Comparison of ENCODE assay signal across 3 cellular contexts in genomic region chr12:96033549-96034389, GRCh38.
TF ChIP-seq lines count a peak whose summit lies in the region.

No MANE protein-coding gene starts in this region.

TF ChIP-seq in H1, 55 proteins besides CTCF, POLR2A, EP300 and RAD21 (continued from another document):
- TF ChIP-seq RBBP5 (IDR thresholded peaks at IDR 0.05; ENCODE audit: borderline replicate concordance, low read depth, low read length) (no peak), SUZ12 (IDR thresholded peaks at IDR 0.05; ENCODE audit: low read length) (no peak), NANOG (IDR thresholded peaks at IDR 0.05; ENCODE audit: insufficient read depth, low read depth, low read length, poor library complexity, severe bottlenecking) (no peak), E2F6 (IDR thresholded peaks at IDR 0.05) (no peak), CBX5 (IDR thresholded peaks at IDR 0.05; ENCODE audit: low read depth, low read length) (no peak), KDM4A (IDR thresholded peaks at IDR 0.05; ENCODE audit: low read depth, low read length, severe bottlenecking) (no peak), JUND (IDR thresholded peaks at IDR 0.05; ENCODE audit: low read length) (no peak), RXRA (IDR thresholded peaks at IDR 0.05; ENCODE audit: insufficient read depth, low read depth, low read length) (no peak), CBX8 (IDR thresholded peaks at IDR 0.05; ENCODE audit: borderline replicate concordance, low read depth, low read length) (no peak), CHD2 (IDR thresholded peaks at IDR 0.05; ENCODE audit: low read length) (no peak), TBP (IDR thresholded peaks at IDR 0.05; ENCODE audit: low read depth, low read length) (no peak), CREB1 (IDR thresholded peaks at IDR 0.05) (no peak)
TF ChIP-seq in H1: peak in this region for 0.

TF ChIP-seq in neural cell, 6 proteins besides CTCF, POLR2A, EP300 and RAD21 (continued from another document):
- TF ChIP-seq EZH2 (IDR thresholded peaks at IDR 0.05; ENCODE audit: borderline replicate concordance, insufficient read depth, low read length, poor library complexity, severe bottlenecking) (no peak), TAF1 (IDR thresholded peaks at IDR 0.05; ENCODE audit: low read depth) (no peak), REST (IDR thresholded peaks at IDR 0.05; ENCODE audit: borderline replicate concordance) (no peak), POLR2AphosphoS5 (IDR thresholded peaks at IDR 0.05) (no peak)
TF ChIP-seq in neural cell: peak in this region for 0.

TF ChIP-seq in HEK293T, 16 proteins besides CTCF, POLR2A, EP300 and RAD21 (continued from another document):
- TF ChIP-seq BHLHE40 (IDR thresholded peaks at IDR 0.05; ENCODE audit: borderline replicate concordance) (no peak), ZNF384 (IDR thresholded peaks at IDR 0.05) (no peak), LEF1 (IDR thresholded peaks at IDR 0.05; ENCODE audit: borderline replicate concordance) (no peak), PKNOX1 (IDR thresholded peaks at IDR 0.05) (no peak), ELF4 (IDR thresholded peaks at IDR 0.05) (no peak), FOXK2 (IDR thresholded peaks at IDR 0.05) (no peak), TARDBP (IDR thresholded peaks at IDR 0.05) (no peak), FOXA1 (IDR thresholded peaks at IDR 0.05) (no peak), FOXM1 (IDR thresholded peaks at IDR 0.05; ENCODE audit: borderline replicate concordance) (no peak), SP1 (IDR thresholded peaks at IDR 0.05) (no peak), SUZ12 (IDR thresholded peaks at IDR 0.05) (no peak), HDGF (IDR thresholded peaks at IDR 0.05; ENCODE audit: borderline replicate concordance) (no peak)
